Comparison of ENCODE assay signal across 8 cellular contexts in the genomic region with DNA sequence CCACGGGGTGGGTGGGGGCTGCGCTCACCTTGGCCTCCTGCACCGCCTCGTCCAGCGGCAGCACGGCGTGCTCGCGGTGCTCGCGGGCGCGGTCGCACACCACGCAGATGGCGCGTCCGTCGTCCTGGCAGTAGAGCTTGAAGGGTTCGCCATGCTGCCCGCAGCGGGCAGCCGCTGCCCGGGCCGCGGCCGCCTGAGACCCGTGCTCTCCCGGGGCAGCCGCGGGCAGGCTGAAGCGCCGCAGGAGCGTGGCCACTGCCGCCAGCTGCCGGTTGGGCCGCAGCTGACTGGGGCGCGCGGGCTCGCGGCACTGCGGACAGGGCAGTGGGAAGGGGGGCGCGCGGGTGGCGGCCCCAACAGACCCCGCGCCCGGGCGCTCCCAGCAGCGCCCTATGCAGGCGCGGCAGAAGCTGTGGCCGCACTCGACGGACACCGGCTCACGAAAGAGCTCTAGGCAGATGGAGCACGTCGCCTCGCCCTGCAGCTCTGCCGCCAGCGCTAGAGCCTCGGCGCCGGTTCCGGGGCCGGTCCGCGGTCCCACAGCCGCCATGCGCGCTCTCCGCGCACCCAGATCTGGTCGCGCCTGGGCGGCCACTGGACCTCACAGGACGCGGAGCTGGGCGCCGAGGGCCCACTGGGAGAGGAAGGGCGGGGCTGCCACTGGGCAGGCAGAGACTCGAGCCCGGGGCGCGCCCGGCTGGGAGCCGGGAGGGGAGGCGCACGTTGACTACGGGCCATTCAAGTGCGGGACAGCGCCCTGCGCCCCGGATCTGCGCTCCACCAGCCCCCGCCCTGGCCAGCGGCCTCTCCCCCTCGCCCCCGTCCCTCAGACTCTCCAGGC. TPM values are rescaled to one million over a fixed set of nuclear protein-coding genes. Genes with fewer than 3 reads are reported as not detected.
DNase-seq lines count a peak whose midpoint lies in the region; ATAC-seq and TF ChIP-seq lines count a peak whose summit lies in the region.

TRIM7 (minus strand) TSS at position 636 of the 841 bp plus-strand sequence; CDS start at position 550, 86 bp downstream.

- peaks cover 16% of the 10 kb centered on the region; the same call in 1 of the 2 replicates for H3F3A ChIP-seq in GM23338 (replicated peaks; ENCODE audit: low read depth)

- H3K27ac Mint-ChIP-seq in GM23338: no peak within 1 kb of the TSS
- peak within 1 kb of the TSS; percentile 97 for H3K27ac Mint-ChIP-seq in activated B cell treated with CpG ODN at 0.5 μM for 24 hours
- peak within 1 kb of the TSS; percentile 93 for H3K27ac Mint-ChIP-seq in osteocyte (ENCODE audit: unreplicated experiment)

- peak within 1 kb of the TSS; percentile 91 for H3K4me2 ChIP-seq in GM23338

- H2AFZ ChIP-seq in GM23338: peak within 1 kb of the TSS; percentile 99

- TF ChIP-seq POLR2A in GM18505 (IDR thresholded peaks at IDR 0.05; ENCODE audit: borderline replicate concordance, extremely low read depth, insufficient read depth, insufficient read length): no peak

- CTCF ChIA-PET in activated B cell treated with CpG ODN at 0.5 μM for 24 hours (lab: Charles Lee): interaction anchor here (1.0 kb wide), 1 partner anchor 14 kb away, joined by 5 read pairs; no protein-coding TSS in a partner anchor
- CTCF ChIA-PET in GM10248 (lab: Yijun Ruan, JAX): interaction anchor here (1.0 to 8.2 kb wide), 3 partner anchors 14 to 36 kb away, joined by 3 to 109 read pairs (median 3); no protein-coding TSS in a partner anchor

- H3K4me3 Mint-ChIP-seq in GM23338 (peak within 1 kb of the TSS; percentile 94), activated B cell treated with CpG ODN at 0.5 μM for 24 hours (peak within 1 kb of the TSS; percentile 92), osteocyte (ENCODE audit: unreplicated experiment) (peak within 1 kb of the TSS; percentile 87)

- H4K20me1 ChIP-seq in GM23338 (replicated peaks; ENCODE audit: insufficient read depth): no peaks in the 10 kb centered on the region

- H3K27me3 Mint-ChIP-seq in GM23338 (ENCODE audit: insufficient read depth, low read depth, poor library complexity) (peaks cover 78% of the 10 kb centered on the region), activated B cell treated with CpG ODN at 0.5 μM for 24 hours (peaks cover 15% of the 10 kb centered on the region), osteocyte (ENCODE audit: unreplicated experiment) (no peaks in the 10 kb centered on the region)

- DNase-seq in GM23338 (ENCODE audit: low spot score): peak; percentile 60
- DNase-seq in activated B cell treated with CpG ODN at 0.5 μM for 24 hours: peak; percentile 46
- peak; percentile 50 to 74 for DNase-seq in foreskin fibroblast
- DNase-seq in osteocyte (ENCODE audit: extremely low spot score, unreplicated experiment): peak; percentile 86
- no peak for DNase-seq in NK-92 treated with Interleukin-12 subunit alpha and Interleukin-12 subunit beta, amount 100 ng/mL, for 24 hours (lab: John Stamatoyannopoulos, UW)
- no peak for DNase-seq in GM10248 (ENCODE audit: extremely low spot score)

- peaks cover 31% of the 10 kb centered on the region for H3K4me1 Mint-ChIP-seq in GM23338
- peaks cover 45% of the 10 kb centered on the region for H3K4me1 Mint-ChIP-seq in activated B cell treated with CpG ODN at 0.5 μM for 24 hours
- H3K4me1 Mint-ChIP-seq in osteocyte (ENCODE audit: unreplicated experiment): peaks cover 24% of the 10 kb centered on the region

- peaks cover 20% of the 10 kb centered on the region for H3K9me3 Mint-ChIP-seq in GM23338
- H3K9me3 Mint-ChIP-seq in activated B cell treated with CpG ODN at 0.5 μM for 24 hours: no peaks in the 10 kb centered on the region
- H3K9me3 Mint-ChIP-seq in osteocyte (ENCODE audit: unreplicated experiment): no peaks in the 10 kb centered on the region

- no peaks in the 10 kb centered on the region for H3K9me2 ChIP-seq in GM23338 (ENCODE audit: insufficient read depth)

- POLR2A ChIA-PET in activated B cell treated with CpG ODN at 0.5 μM for 24 hours (lab: Charles Lee): interaction anchor here (0.6 to 12.3 kb wide), 6 partner anchors 16 to 383 kb away, joined by 3 to 317 read pairs (median 6); partner anchors contain the start of genes RACK1 and TRIM41
- POLR2A ChIA-PET in GM10248 (lab: Yijun Ruan, JAX): interaction anchor here (1.2 kb wide), 1 partner anchor 56 kb away, joined by 3 read pairs; the partner anchor contains the start of gene TRIM52

- H3K4me3 ChIP-seq in GM23338 (peak within 1 kb of the TSS; percentile 79), foreskin fibroblast (ENCODE audit: low read depth in 1 of 2, low read length in 2 of 2) (peak within 1 kb of the TSS; percentile 55 to 64)

- H3K36me3 ChIP-seq in GM23338 (ENCODE audit: insufficient read depth): no peaks in the 10 kb centered on the region

- TF ChIP-seq CTCF in GM23338 (conservative IDR thresholded peaks at IDR 0.05; ENCODE audit: low read depth in 2 of 2) (no peak), activated B cell treated with CpG ODN at 0.5 μM for 24 hours (IDR thresholded peaks at IDR 0.05) (no peak), foreskin fibroblast (IDR thresholded peaks at IDR 0.05; ENCODE audit: low read depth, low read length) (no peak), osteocyte (IDR thresholded peaks at IDR 0.05) (no peak), GM10248 (IDR thresholded peaks at IDR 0.05; ENCODE audit: control extremely low read depth, extremely low read depth, low read depth, missing control alignments) (no peak)

- peaks cover 68% of the 10 kb centered on the region for H3K27me3 ChIP-seq in GM23338 (ENCODE audit: insufficient read depth)

- intact Hi-C loops in activated B cell treated with CpG ODN at 0.5 μM for 24 hours (cut with micrococcal nuclease): loop anchor here (5.0 kb wide), 1 partner anchor 38 kb away; the partner anchor contains the start of gene RACK1

- H3K36me3 Mint-ChIP-seq in GM23338 (ENCODE audit: low read depth) (peaks cover 17% of the 10 kb centered on the region), activated B cell treated with CpG ODN at 0.5 μM for 24 hours (ENCODE audit: low read depth) (peaks cover 9% of the 10 kb centered on the region), osteocyte (ENCODE audit: unreplicated experiment) (no peaks in the 10 kb centered on the region)

- H3K4me1 ChIP-seq in GM23338 (ENCODE audit: insufficient read depth): peaks cover 27% of the 10 kb centered on the region

- no peak within 1 kb of the TSS for H3K27ac ChIP-seq in GM23338 (ENCODE audit: low read depth)

- peak; percentile 13 for ATAC-seq in GM23338
- no peak for ATAC-seq in activated B cell treated with CpG ODN at 0.5 μM for 24 hours (ENCODE audit: low read depth)
- no peak for ATAC-seq in GM18505 (IDR thresholded peaks at IDR 0.05; ENCODE audit: unreplicated experiment)
- ATAC-seq in HG02885 (IDR thresholded peaks at IDR 0.05; ENCODE audit: poor library complexity, unreplicated experiment): no peak

- no peaks in the 10 kb centered on the region for H3K79me2 ChIP-seq in GM23338 (replicated peaks; ENCODE audit: insufficient read depth)

TF ChIP-seq in GM23338, 12 proteins besides CTCF, POLR2A, EP300 and RAD21:
- TF ChIP-seq EZH2phosphoT487 (IDR thresholded peaks at IDR 0.05; ENCODE audit: unreplicated experiment): peak; percentile 40
- no peak for TF ChIP-seq EZH2 (IDR thresholded peaks at IDR 0.05; ENCODE audit: low read depth, unreplicated experiment)

RNA-seq across cellular contexts. Expression of gene TRIM7, which starts in this region (rescaled TPM):
- total RNA-seq in GM23338 (2014; rRNA removed; shearing (Covaris generic)): 0.56 and 0.66 TPM in 2 replicates
- 0.37 and 0.53 TPM in 2 replicates for polyA plus RNA-seq in GM23338 (2016; fragmentation: Nextera tagmentation; extraction: Ambion mirVana)
- total RNA-seq in activated B cell treated with CpG ODN at 0.5 μM for 24 hours: 0.32 and 0.51 TPM in 2 replicates
- 3.8 and 4.0 TPM in 2 replicates for total RNA-seq in osteocyte

Comparison
In these comparisons a context has a peak if more than half of its experiments do, and no peak if none do; other contexts are left out.
1. Peak in DNase-seq, ATAC-seq, H3K4me3 ChIP-seq and H3K4me2 ChIP-seq in GM23338; RNA of the gene not detected or under 1 TPM.
2. Peak in DNase-seq in activated B cell treated with CpG ODN at 0.5 μM for 24 hours; RNA of the gene not detected or under 1 TPM.
3. DNase-seq: peak in foreskin fibroblast (2 of 2) and osteocyte (single experiment); none in NK-92 treated with Interleukin-12 subunit alpha and Interleukin-12 subunit beta, amount 100 ng/mL, for 24 hours (single experiment) and GM10248 (single experiment).
4. Peak in every context shown above with its lines, with median percentiles within 50 percentile points of each other: H3K4me3 Mint-ChIP-seq.